Comparison of ENCODE assay signal across 8 cellular contexts in genomic region chr14:57060276-57060956, GRCh38.
DNase-seq lines count a peak whose midpoint lies in the region; ATAC-seq and TF ChIP-seq lines count a peak whose summit lies in the region.

No MANE protein-coding gene starts in this region.

- H3K4me1 ChIP-seq in OCI-LY3 (ENCODE audit: low read length) (peaks cover 16% of the 10 kb centered on the region), sigmoid colon (no peaks in the 10 kb centered on the region), right atrium auricular region (no peaks in the 10 kb centered on the region)

- no peaks in the 10 kb centered on the region for H3K36me3 ChIP-seq in OCI-LY3 (replicated peaks; ENCODE audit: low read depth, low read length)
- H3K36me3 ChIP-seq in sigmoid colon: no peaks in the 10 kb centered on the region
- H3K36me3 ChIP-seq in right atrium auricular region: no peaks in the 10 kb centered on the region

- intact Hi-C loops in sigmoid colon (cut with DNase I): no loop called here

- no peaks in the 10 kb centered on the region for H3K9me3 ChIP-seq in OCI-LY3 (ENCODE audit: insufficient read depth, low read length)
- no peaks in the 10 kb centered on the region for H3K9me3 ChIP-seq in sigmoid colon
- H3K9me3 ChIP-seq in right atrium auricular region: no peaks in the 10 kb centered on the region

- H3K27me3 ChIP-seq in OCI-LY3 (ENCODE audit: low read depth, low read length): peaks cover under 1% of the 10 kb centered on the region; the same call in 1 of the 2 replicates
- no peaks in the 10 kb centered on the region for H3K27me3 ChIP-seq in layer of hippocampus (ENCODE audit: control insufficient read depth, insufficient read depth, low read length)
- peaks cover 0 to 5% (median 0%) of the 10 kb centered on the region in 3 donors for H3K27me3 ChIP-seq in sigmoid colon
- no peaks in the 10 kb centered on the region for H3K27me3 ChIP-seq in right atrium auricular region

- no peaks in the 10 kb centered on the region for H3K79me2 ChIP-seq in OCI-LY3 (ENCODE audit: low read length)

- no peak overlapping the region for H3K9ac ChIP-seq in OCI-LY3 (ENCODE audit: low read length)

- DNase-seq in mesenteric fat pad (ENCODE audit: low spot score) (no peak), sigmoid colon (no peak), right atrium auricular region (ENCODE audit: low spot score) (no peak), glomerular visceral epithelial cell (ENCODE audit: extremely low spot score) (no peak)

- no peak for TF ChIP-seq EP300 in sigmoid colon (IDR thresholded peaks at IDR 0.05)

- WGBS in sigmoid colon, 2 donors: 56 to 57% methylated on average over 6 of the region's 6 CpGs

- H3K27ac ChIP-seq in OCI-LY3 (ENCODE audit: low read length): no peak overlapping the region
- H3K27ac ChIP-seq in layer of hippocampus (ENCODE audit: low read depth, low read length): peak overlapping the region; percentile 2
- H3K27ac ChIP-seq in sigmoid colon: no peak overlapping the region
- no peak overlapping the region for H3K27ac ChIP-seq in right atrium auricular region

- H3K4me3 ChIP-seq in OCI-LY3 (ENCODE audit: low read length): peak overlapping the region; percentile 30; the same call in 1 of the 2 replicates
- H3K4me3 ChIP-seq in sigmoid colon: no peak overlapping the region
- no peak overlapping the region for H3K4me3 ChIP-seq in right atrium auricular region

- peak overlapping the region; percentile 63 for H3K4me2 ChIP-seq in OCI-LY3 (ENCODE audit: low read length)

- no peak overlapping the region for H2AFZ ChIP-seq in OCI-LY3 (ENCODE audit: low read depth, low read length)

- no peak for TF ChIP-seq CTCF in OCI-LY3 (IDR thresholded peaks at IDR 0.05; ENCODE audit: low read depth, low read length)
- no peak for TF ChIP-seq CTCF in sigmoid colon (IDR thresholded peaks at IDR 0.05)
- TF ChIP-seq CTCF in right atrium auricular region (IDR thresholded peaks at IDR 0.05): no peak

- ATAC-seq in GM18873 (IDR thresholded peaks at IDR 0.05; ENCODE audit: low FRiP score, unreplicated experiment) (peak; percentile 91), HG02610 (IDR thresholded peaks at IDR 0.05; ENCODE audit: unreplicated experiment) (peak; percentile 97)

- TF ChIP-seq POLR2A in sigmoid colon (IDR thresholded peaks at IDR 0.05): no peak

- no peaks in the 10 kb centered on the region for H4K20me1 ChIP-seq in OCI-LY3 (ENCODE audit: insufficient read depth, low read length)
